15 cellular contexts compared by ENCODE assay signal in the genomic region with DNA sequence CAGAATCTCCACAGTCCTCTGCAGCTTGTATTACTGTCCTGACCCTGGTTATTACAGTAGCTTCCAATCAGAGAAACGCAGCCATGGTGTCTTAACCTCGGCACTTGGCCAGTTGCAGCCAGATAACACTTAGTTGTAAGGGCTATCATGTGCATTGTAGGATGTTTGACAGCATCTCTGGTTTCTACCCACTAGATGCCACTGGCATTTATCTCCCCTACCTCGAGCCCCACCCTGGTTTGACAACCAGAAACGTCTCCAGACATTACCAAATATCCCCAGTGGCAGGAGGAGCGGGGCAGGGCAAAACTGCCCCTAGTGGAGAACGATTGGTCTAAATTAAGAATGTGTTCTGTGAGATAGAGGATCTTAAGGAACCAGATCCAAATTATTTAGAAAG. TPM values are rescaled to one million over a fixed set of nuclear protein-coding genes. Genes with fewer than 3 reads are reported as not detected.
A peak's percentile ranks its signal among the peaks of the same experiment; 100 is the strongest.
DNase-seq lines count a peak whose midpoint lies in the region; ATAC-seq and TF ChIP-seq lines count a peak whose summit lies in the region.
"Had no signal": no experiment of that assay in that cellular context is flagged by ENCODE, and none has a peak within 500 bp of the region (broad histone marks: within the 10 kb centered on the region; RNA-seq: fewer than 3 reads in every experiment).

No MANE protein-coding gene starts in this region.

- H3K4me1 ChIP-seq in Panc1 (ENCODE audit: control insufficient read depth, insufficient read depth, low read length) (no peaks in the 10 kb centered on the region; the same call in 1 of the 2 replicates), esophagus squamous epithelium (peaks cover 17 to 61% (median 22%) of the 10 kb centered on the region in 3 donors), suprapubic skin (peaks cover 46% of the 10 kb centered on the region), neuronal stem cell (ENCODE audit: control insufficient read depth in 2 of 2, insufficient read depth in 1 of 2, low read depth in 1 of 2, low read length in 2 of 2) (peaks cover 0 to 3% of the 10 kb centered on the region in 2 donors)

- no peak for TF ChIP-seq EP300 in suprapubic skin (IDR thresholded peaks at IDR 0.05)

- no TSS peak for BruUV-seq in Panc1 (replicated peaks; lab: Mats Ljungman, UMichigan)

- H2AFZ ChIP-seq in neuronal stem cell (ENCODE audit: low read length) = no peak overlapping the region
- H2AFZ ChIP-seq: GM23248 had no signal

- CTCF ChIA-PET in Panc1 (lab: Charles Lee) = no interaction called here

- TF ChIP-seq CTCF in Panc1 (IDR thresholded peaks at IDR 0.05) (peak; percentile 29; the same call in 1 of the 2 replicates), esophagus squamous epithelium (IDR thresholded peaks at IDR 0.05) (peak in 2 of 6 experiments; percentile 5 to 43), suprapubic skin (IDR thresholded peaks at IDR 0.05) (no peak)

- no peak overlapping the region for H3K27ac ChIP-seq in Panc1 (ENCODE audit: low read length)
- H3K27ac ChIP-seq in esophagus squamous epithelium = peak overlapping the region; percentile 69 to 84 (median 78)
- peak overlapping the region; percentile 85 for H3K27ac ChIP-seq in suprapubic skin
- no peak overlapping the region for H3K27ac ChIP-seq in neuronal stem cell (replicated peaks; ENCODE audit: low read length)
- H3K27ac ChIP-seq: GM23248 had no signal

- H3K14ac ChIP-seq in neuronal stem cell (ENCODE audit: low read length) = no peak overlapping the region

- no peaks in the 10 kb centered on the region for H3K27me3 ChIP-seq in Panc1 (ENCODE audit: control insufficient read depth, insufficient read depth, low read length)
- no peaks in the 10 kb centered on the region for H3K27me3 ChIP-seq in esophagus squamous epithelium
- H3K27me3 ChIP-seq in suprapubic skin = no peaks in the 10 kb centered on the region
- no peaks in the 10 kb centered on the region for H3K27me3 ChIP-seq in neuronal stem cell (ENCODE audit: control insufficient read depth in 3 of 3, insufficient read depth in 3 of 3, low read depth in 1 of 3, low read length in 3 of 3)

- H2BK12ac ChIP-seq in neuronal stem cell (ENCODE audit: low read length) = no peak overlapping the region

- H3K4me3 ChIP-seq in Panc1 (ENCODE audit: low read depth in 2 of 2, low read length in 2 of 2) = no peak overlapping the region
- no peak overlapping the region for H3K4me3 ChIP-seq in esophagus squamous epithelium
- no peak overlapping the region for H3K4me3 ChIP-seq in suprapubic skin
- H3K4me3 ChIP-seq in neuronal stem cell (ENCODE audit: low read length in 2 of 2) = no peak overlapping the region
- H3K4me3 ChIP-seq: GM23248 had no signal

- WGBS in esophagus squamous epithelium, 2 donors = 24 to 33% methylated on average over 4 of the region's 6 CpGs
- 36% methylated on average over 6 of the region's 6 CpGs for WGBS in suprapubic skin
- WGBS in neuronal stem cell (ENCODE audit: extremely low coverage in 2 of 2, insufficient read length in 2 of 2, insufficient replicate concordance in 1 of 2), 2 donors = no CpG with 5 or more reads among the region's 6 CpGs

- H3K4ac ChIP-seq in neuronal stem cell (ENCODE audit: low read length) = no peak overlapping the region

- H2BK15ac ChIP-seq in neuronal stem cell (ENCODE audit: low read length) = no peak overlapping the region

- POLR2A ChIA-PET in Panc1 (lab: Charles Lee) = no interaction called here

- in situ Hi-C loops in Panc1 (cut with HindIII; ENCODE audit: low pct_unique_long_range_greater_than_20kb, low sequenced_read_pairs) = no loop called here

- H3K9ac ChIP-seq in neuronal stem cell (ENCODE audit: low read depth, low read length, poor library complexity) = no peak overlapping the region
- H3K9ac ChIP-seq: GM23248 had no signal

- H3K9me3 ChIP-seq in Panc1 (ENCODE audit: control insufficient read depth, insufficient read depth, low read depth, low read length) (no peaks in the 10 kb centered on the region), esophagus squamous epithelium (no peaks in the 10 kb centered on the region), suprapubic skin (no peaks in the 10 kb centered on the region), neuronal stem cell (replicated peaks in 1 of 2; ENCODE audit: control insufficient read depth in 2 of 2, insufficient read depth in 1 of 2, low read depth in 1 of 2, low read length in 2 of 2) (no peaks in the 10 kb centered on the region)

- DNase-seq in Panc1 (ENCODE audit: low read depth, low spot score) = peak; percentile 2
- no peak for DNase-seq in esophagus squamous epithelium (lab: John Stamatoyannopoulos, UW)
- no peak for DNase-seq in suprapubic skin (ENCODE audit: low spot score in 2 of 2)
- no peak for DNase-seq in neuronal stem cell (ENCODE audit: low spot score)
- DNase-seq in DMS53 treated with DMSO at 0.1 percent for 48 hours (lab: John Stamatoyannopoulos, UW; ENCODE audit: unreplicated experiment) = no peak
- DNase-seq: activated CD8-positive, alpha-beta memory T cell treated with anti-CD3 and anti-CD28 coated beads, Interleukin-2, amount 10 ng/mL, durations not matched to agents 7 days and 5 days; activated naive CD8-positive, alpha-beta T cell treated with anti-CD3 and anti-CD28 coated beads for 36 hours; dermis blood vessel endothelial cell; GM23248; natural killer cell; NCI-H1105; SHP77 treated with DMSO at 0.1 percent for 48 hours; substantia nigra had no signal

- H3K23ac ChIP-seq in neuronal stem cell (ENCODE audit: low read depth, low read length, poor library complexity) = no peak overlapping the region

- intact Hi-C loops in Panc1 (cut with micrococcal nuclease; ENCODE audit: unreplicated experiment) = no loop called here
- intact Hi-C loops in esophagus squamous epithelium (cut with DNase I) = no loop called here

- no peak overlapping the region for H4K91ac ChIP-seq in neuronal stem cell (ENCODE audit: low read depth, low read length, poor library complexity)

- no peak for TF ChIP-seq POLR2A in esophagus squamous epithelium (IDR thresholded peaks at IDR 0.05)
- TF ChIP-seq POLR2A in suprapubic skin (IDR thresholded peaks at IDR 0.05) = no peak

- peaks cover 1% of the 10 kb centered on the region for H3K79me1 ChIP-seq in neuronal stem cell (ENCODE audit: low read depth, low read length)

- H3K36me3 ChIP-seq in Panc1 (ENCODE audit: control insufficient read depth, insufficient read depth, low read length) = no peaks in the 10 kb centered on the region
- H3K36me3 ChIP-seq in esophagus squamous epithelium = no peaks in the 10 kb centered on the region
- H3K36me3 ChIP-seq in suprapubic skin = no peaks in the 10 kb centered on the region
- no peaks in the 10 kb centered on the region for H3K36me3 ChIP-seq in neuronal stem cell (replicated peaks in 1 of 2; ENCODE audit: control insufficient read depth in 2 of 2, insufficient read depth in 2 of 2, low read length in 2 of 2)

- ATAC-seq in GM18868 (IDR thresholded peaks at IDR 0.05; ENCODE audit: unreplicated experiment) (peak; percentile 38), Panc1 (no peak), HG03571 (IDR thresholded peaks at IDR 0.05; ENCODE audit: unreplicated experiment) (no peak)
- ATAC-seq: activated CD8-positive, alpha-beta memory T cell treated with anti-CD3 and anti-CD28 coated beads, Interleukin-2, amount 10 ng/mL, durations not matched to agents 7 days and 5 days had no signal

- no peak overlapping the region for H4K8ac ChIP-seq in neuronal stem cell (ENCODE audit: low read depth, low read length)

- H2BK120ac ChIP-seq in neuronal stem cell (ENCODE audit: low read depth, low read length) = no peak overlapping the region

- no peak overlapping the region for H2AK5ac ChIP-seq in neuronal stem cell (ENCODE audit: low read depth, low read length)

- no peak overlapping the region for H3K18ac ChIP-seq in neuronal stem cell (ENCODE audit: low read length)

- no peak overlapping the region for H2BK5ac ChIP-seq in neuronal stem cell (ENCODE audit: low read length)

- H3K4me2 ChIP-seq in neuronal stem cell (ENCODE audit: insufficient read depth, low read length, poor library complexity, severe bottlenecking) = no peak overlapping the region

RNA-seq across cellular contexts. Expression of a gene that starts 13.1 kb away (rescaled TPM):
- total RNA-seq in Panc1 (2021; ENCODE audit: unreplicated experiment) = 12.1 TPM
- 4.8 TPM for polyA plus RNA-seq in Panc1 (2012; ENCODE audit: insufficient read length)
- 10 to 100 TPM in 1 of 4 donors, 1 to 10 TPM in 3; 7.3 to 18.8 (median 9.7) TPM for total RNA-seq in esophagus squamous epithelium
- 10 to 100 TPM; 13.9 to 35.4 (median 24.1) TPM for total RNA-seq in suprapubic skin
- polyA plus RNA-seq in neuronal stem cell (2013, experiment 1 of 2) = 26.8 TPM
- 26.8 TPM for polyA plus RNA-seq in neuronal stem cell (2013, experiment 2 of 2)
- polyA plus RNA-seq: GM23248 had no signal

Comparison
In these comparisons a context has a peak if more than half of its experiments do, and no peak if none do; other contexts are left out.
1. H3K27ac ChIP-seq: peak in esophagus squamous epithelium (4 of 4) and suprapubic skin (single experiment); none in Panc1 (single experiment) and neuronal stem cell (single experiment).